22 cellular contexts compared by ENCODE assay signal in the genomic region with DNA sequence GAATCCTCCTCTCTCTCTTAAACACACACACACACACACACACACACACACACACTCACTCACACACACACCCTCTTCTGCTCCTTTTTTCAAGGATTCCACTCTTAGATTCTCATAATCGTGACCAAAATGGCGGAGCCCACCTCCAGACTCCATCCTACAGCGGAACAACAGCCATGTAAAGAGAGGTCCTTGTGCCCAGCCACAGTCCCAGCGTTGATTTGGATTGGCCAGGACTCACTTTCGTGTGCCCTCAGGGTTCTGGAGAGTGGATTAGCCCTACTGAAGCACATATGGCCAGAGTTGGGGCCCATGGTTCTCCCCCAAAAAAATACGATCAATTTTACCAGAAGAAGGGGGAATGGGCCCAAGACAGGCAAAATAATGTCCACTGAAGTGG.
DNase-seq lines count a peak whose midpoint lies in the region; ATAC-seq and TF ChIP-seq lines count a peak whose summit lies in the region.
"Had no signal": no experiment of that assay in that cellular context is flagged by ENCODE, and none has a peak within 500 bp of the region (broad histone marks: within the 10 kb centered on the region; RNA-seq: fewer than 3 reads in every experiment).

No MANE protein-coding gene starts in this region.

- H3K4me3 ChIP-seq in breast epithelium (no peak overlapping the region), PC-9 (no peak overlapping the region), right lobe of liver (no peak overlapping the region), uterus (no peak overlapping the region)
- H3K4me3 ChIP-seq: BLaER1 treated with 17β-estradiol and CSF1 and Interleukin-3, amounts not matched to agents 10 nM and 100 nM; esophagus muscularis mucosa; mucosa of descending colon; upper lobe of left lung had no signal

- CTCF ChIA-PET in MCF 10A (lab: Yijun Ruan, JAX), result interaction anchor here (0.6 to 2.4 kb wide), 4 partner anchors 22 to 104 kb away, joined by 3 to 7 read pairs (median 4); partner anchors contain the start of gene DUSP5
- CTCF ChIA-PET in PC-9 (lab: Charles Lee), result interaction anchor here (1.3 kb wide), 1 partner anchor 41 kb away, joined by 4 read pairs; no protein-coding TSS in a partner anchor

- no peaks in the 10 kb centered on the region for H3K36me3 ChIP-seq in breast epithelium
- H3K36me3 ChIP-seq in PC-9 (ENCODE audit: low read depth), result no peaks in the 10 kb centered on the region
- H3K36me3 ChIP-seq in right lobe of liver, result no peaks in the 10 kb centered on the region
- H3K36me3 ChIP-seq in uterus, result no peaks in the 10 kb centered on the region
- H3K36me3 ChIP-seq: BLaER1 treated with 17β-estradiol and CSF1 and Interleukin-3, amounts not matched to agents 10 nM and 100 nM; esophagus muscularis mucosa; upper lobe of left lung had no signal

- H3K27me3 Mint-ChIP-seq in MCF 10A (ENCODE audit: insufficient read depth, unreplicated experiment) (no peaks in the 10 kb centered on the region), chondrocyte (ENCODE audit: low read depth) (no peaks in the 10 kb centered on the region)

- intact Hi-C loops in MCF 10A (cut with micrococcal nuclease), result no loop called here
- intact Hi-C loops in breast epithelium (cut with DNase I; ENCODE audit: low total_unique reads), result no loop called here
- intact Hi-C loops in PC-9 (cut with micrococcal nuclease; ENCODE audit: unreplicated experiment), result no loop called here
- intact Hi-C loops in right lobe of liver (cut with DNase I), result no loop called here
- intact Hi-C loops in uterus (cut with DNase I; ENCODE audit: low total_unique reads), result no loop called here
- intact Hi-C loops in left colon (cut with DNase I, micrococcal nuclease), result no loop called here

- H2AFZ ChIP-seq in PC-9, result no peak overlapping the region

- BruUV-seq in MCF 10A (replicated peaks; lab: Mats Ljungman, UMichigan) (no TSS peak), PC-9 (replicated peaks; lab: Mats Ljungman, UMichigan) (no TSS peak)

- H3K27me3 ChIP-seq in breast epithelium (no peaks in the 10 kb centered on the region), PC-9 (ENCODE audit: insufficient read depth, low read depth) (no peaks in the 10 kb centered on the region), right lobe of liver (no peaks in the 10 kb centered on the region), uterus (no peaks in the 10 kb centered on the region)
- H3K27me3 ChIP-seq: BLaER1 treated with 17β-estradiol and CSF1 and Interleukin-3, amounts not matched to agents 10 nM and 100 nM; upper lobe of left lung had no signal

- no peak for TF ChIP-seq CTCF in MCF 10A (IDR thresholded peaks at IDR 0.05; ENCODE audit: unreplicated experiment)
- no peak for TF ChIP-seq CTCF in breast epithelium (IDR thresholded peaks at IDR 0.05)
- TF ChIP-seq CTCF in PC-9 (conservative IDR thresholded peaks at IDR 0.05), result no peak
- no peak for TF ChIP-seq CTCF in right lobe of liver (IDR thresholded peaks at IDR 0.05)
- no peak for TF ChIP-seq CTCF in uterus (IDR thresholded peaks at IDR 0.05)
- no peak for TF ChIP-seq CTCF in chondrocyte (IDR thresholded peaks at IDR 0.05)

- 90% methylated on average over 2 of the region's 6 CpGs for WGBS in right lobe of liver (ENCODE audit: insufficient coverage, low coverage, low lambda C conversion rate, missing lambda C conversion rate)

- DNase-seq in MCF 10A (ENCODE audit: unreplicated experiment) (no peak), breast epithelium (ENCODE audit: low spot score in 2 of 2) (no peak), PC-9 (no peak), right lobe of liver (no peak), uterus (no peak), chondrocyte (ENCODE audit: low spot score) (no peak), left colon (no peak)
- DNase-seq: cortex of kidney, hypothalamus, left ventricle myocardium superior, mucosa of descending colon, MV-4-11, NCI-H1694 treated with DMSO at 0.1 percent for 48 hours, NCI-H526, RPMI8226, SK-N-SH had no signal

- POLR2A ChIA-PET in MCF 10A (lab: Yijun Ruan, JAX) (interaction anchor here (0.6 to 6.1 kb wide), 4 partner anchors 40 to 104 kb away, joined by 3 to 94 read pairs (median 5); partner anchors contain the start of gene DUSP5), PC-9 (lab: Charles Lee; ENCODE audit: unreplicated experiment) (interaction anchor here (0.7 kb wide), 1 partner anchor 511 kb away, joined by 5 read pairs; no protein-coding TSS in a partner anchor)

- H3K36me3 Mint-ChIP-seq in MCF 10A (ENCODE audit: insufficient read depth, unreplicated experiment) (no peaks in the 10 kb centered on the region), chondrocyte (ENCODE audit: low read depth) (no peaks in the 10 kb centered on the region)

- H3K79me2 ChIP-seq in PC-9 (ENCODE audit: low read depth), result no peaks in the 10 kb centered on the region

- H3K4me2 ChIP-seq in PC-9, result peak overlapping the region; percentile 61
- H3K4me2 ChIP-seq: BLaER1 treated with 17β-estradiol and CSF1 and Interleukin-3, amounts not matched to agents 10 nM and 100 nM had no signal

- H3K9me3 ChIP-seq in breast epithelium, result no peaks in the 10 kb centered on the region
- no peaks in the 10 kb centered on the region for H3K9me3 ChIP-seq in PC-9 (ENCODE audit: insufficient read depth, low read depth)
- no peaks in the 10 kb centered on the region for H3K9me3 ChIP-seq in right lobe of liver
- H3K9me3 ChIP-seq in uterus, result no peaks in the 10 kb centered on the region
- H3K9me3 ChIP-seq: BLaER1 treated with 17β-estradiol and CSF1 and Interleukin-3, amounts not matched to agents 10 nM and 100 nM; esophagus muscularis mucosa; mucosa of descending colon; SK-N-SH; upper lobe of left lung had no signal

- H3K9me3 Mint-ChIP-seq in MCF 10A (ENCODE audit: unreplicated experiment), result no peaks in the 10 kb centered on the region
- H3K9me3 Mint-ChIP-seq in chondrocyte (ENCODE audit: low read depth), result no peaks in the 10 kb centered on the region
- H3K9me3 Mint-ChIP-seq: neural crest cell; T-helper 2 cell treated with Interferon-gamma antibody and Interleukin-4, amounts not matched to agents 5 μg/mL and 100 μg/mL, for 36 hours had no signal

- H3K4me1 ChIP-seq in breast epithelium (peaks cover 0 to 11% of the 10 kb centered on the region in 2 donors), PC-9 (replicated peaks; ENCODE audit: insufficient read depth) (peaks cover 59% of the 10 kb centered on the region), right lobe of liver (peaks cover 0 to 11% (median 4%) of the 10 kb centered on the region in 4 donors), uterus (peaks cover 0 to 15% of the 10 kb centered on the region in 2 donors)

- no peak for TF ChIP-seq POLR2A in breast epithelium (IDR thresholded peaks at IDR 0.05)
- no peak for TF ChIP-seq POLR2A in right lobe of liver (IDR thresholded peaks at IDR 0.05)
- TF ChIP-seq POLR2A in uterus (IDR thresholded peaks at IDR 0.05), result no peak

- H3K27ac ChIP-seq in breast epithelium (no peak overlapping the region), PC-9 (peak overlapping the region; percentile 100), right lobe of liver (peak overlapping the region; percentile 71 to 90 (median 89)), uterus (peak overlapping the region; percentile 55 to 69)
- H3K27ac ChIP-seq: BLaER1 treated with 17β-estradiol and CSF1 and Interleukin-3, amounts not matched to agents 10 nM and 100 nM; esophagus muscularis mucosa had no signal

- no peaks in the 10 kb centered on the region for H4K20me1 ChIP-seq in PC-9 (ENCODE audit: insufficient read depth)
- H4K20me1 ChIP-seq: BLaER1 treated with 17β-estradiol and CSF1 and Interleukin-3, amounts not matched to agents 10 nM and 100 nM had no signal

- peaks cover 50% of the 10 kb centered on the region for H3K4me1 Mint-ChIP-seq in MCF 10A (ENCODE audit: insufficient read depth, unreplicated experiment)
- peaks cover 31% of the 10 kb centered on the region for H3K4me1 Mint-ChIP-seq in chondrocyte (ENCODE audit: low read depth)

- H3K27ac Mint-ChIP-seq in MCF 10A (ENCODE audit: low read depth, unreplicated experiment) (peak overlapping the region; percentile 92), chondrocyte (ENCODE audit: unreplicated experiment) (no peak overlapping the region)
- H3K27ac Mint-ChIP-seq: T-helper 2 cell treated with Interferon-gamma antibody and Interleukin-4, amounts not matched to agents 5 μg/mL and 100 μg/mL, for 36 hours had no signal

- H3K4me3 Mint-ChIP-seq in MCF 10A (ENCODE audit: unreplicated experiment), result no peak overlapping the region
- H3K4me3 Mint-ChIP-seq in chondrocyte (ENCODE audit: unreplicated experiment), result no peak overlapping the region
- H3K4me3 Mint-ChIP-seq: neural crest cell; T-helper 2 cell treated with Interferon-gamma antibody and Interleukin-4, amounts not matched to agents 5 μg/mL and 100 μg/mL, for 36 hours had no signal

- H3F3A ChIP-seq in PC-9 (ENCODE audit: insufficient read depth, low read depth), result peaks cover 39% of the 10 kb centered on the region

- no peaks in the 10 kb centered on the region for H3K9me2 ChIP-seq in PC-9 (ENCODE audit: insufficient read depth)
- H3K9me2 ChIP-seq: SK-N-SH had no signal

- ATAC-seq in right lobe of liver, result no peak
- no peak for ATAC-seq in GM21529 (IDR thresholded peaks at IDR 0.05; ENCODE audit: unreplicated experiment)
- ATAC-seq in left colon, result no peak

Comparison
In these comparisons a context has a peak if more than half of its experiments do, and no peak if none do; other contexts are left out.
1. H3K27ac ChIP-seq: peak in PC-9 (single experiment), right lobe of liver (3 of 3) and uterus (2 of 2); none in breast epithelium (0 of 2).